7 cellular contexts compared by ENCODE assay signal in the genomic region with DNA sequence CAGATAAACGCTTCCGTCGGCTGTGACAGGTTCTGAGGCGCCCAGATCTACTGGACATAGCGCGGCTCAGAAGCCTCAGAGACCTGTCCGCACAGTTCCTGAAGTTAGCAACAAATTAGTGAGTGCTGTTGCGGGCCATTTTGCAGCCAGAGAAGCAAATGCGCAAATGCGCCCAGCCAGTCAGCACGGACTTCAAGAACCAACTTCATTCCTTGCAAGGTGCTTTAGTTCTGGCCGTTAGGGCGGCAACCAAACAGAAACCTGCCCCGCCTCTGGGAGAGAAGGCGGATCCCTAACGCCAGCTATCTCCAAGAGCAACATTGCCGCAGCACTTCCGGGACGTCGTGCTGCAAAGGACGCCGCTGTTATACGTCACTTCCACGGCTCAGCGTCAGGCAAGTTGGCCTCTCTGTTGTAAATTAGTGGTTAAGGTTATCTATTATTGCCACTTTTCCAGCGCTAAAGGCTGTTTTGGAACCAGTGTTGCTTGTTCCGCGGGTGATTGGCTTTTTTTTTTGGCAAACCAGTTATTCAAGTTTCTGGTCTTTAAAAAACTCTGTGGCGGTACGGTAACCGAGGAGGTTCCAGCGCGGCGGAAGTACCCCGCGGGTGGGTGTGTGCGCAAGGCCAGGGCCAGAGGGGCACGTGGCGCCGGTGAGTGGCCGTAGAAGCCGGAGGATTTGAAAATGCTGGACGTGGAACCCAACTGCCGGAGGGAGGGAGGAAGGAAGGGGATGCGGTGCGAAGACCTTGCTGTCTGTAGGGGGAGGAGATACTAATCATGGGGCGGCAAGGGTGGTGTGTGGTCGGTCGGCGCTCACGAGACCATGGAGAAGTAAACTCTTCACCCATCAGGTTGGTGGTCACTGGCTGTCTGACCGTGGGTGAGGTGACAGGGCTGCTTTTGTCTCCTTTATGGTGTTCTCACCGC. TPM values are rescaled to one million over a fixed set of nuclear protein-coding genes. Genes with fewer than 3 reads are reported as not detected.
A peak's percentile ranks its signal among the peaks of the same experiment; 100 is the strongest.
DNase-seq lines count a peak whose midpoint lies in the region; ATAC-seq and TF ChIP-seq lines count a peak whose summit lies in the region.

Gene GAR1, plus strand, starts transcription at position 612 of the 931 bp plus-strand sequence. CDS start 403 bp downstream, outside the sequence.

- no peaks in the 10 kb centered on the region for H3K9me2 ChIP-seq in hepatocyte (replicated peaks; ENCODE audit: insufficient read depth)

- H3K4me2 ChIP-seq in hepatocyte: peak within 1 kb of the TSS; percentile 80

- no peaks in the 10 kb centered on the region for H3K27me3 ChIP-seq in hepatocyte

- H3K4me3 ChIP-seq in astrocyte of the cerebellum (ENCODE audit: low read depth, low read length) (peak within 1 kb of the TSS; percentile 95), hepatocyte (peak within 1 kb of the TSS; percentile 41)

- TF ChIP-seq CTCF in astrocyte of the cerebellum (IDR thresholded peaks at IDR 0.05; ENCODE audit: low read depth, low read length, missing control alignments) (no peak), hepatocyte (IDR thresholded peaks at IDR 0.05; ENCODE audit: poor library complexity) (no peak)

- DNase-seq in NCI-H2029 (lab: John Stamatoyannopoulos, UW): peak; percentile 73
- DNase-seq in T-helper 22 cell (ENCODE audit: low read depth): peak; percentile 85
- peak; percentile 84 for DNase-seq in astrocyte of the cerebellum (ENCODE audit: low read depth)
- peak; percentile 95 for DNase-seq in hepatocyte (ENCODE audit: low spot score)
- peak; percentile 95 for DNase-seq in renal cortical epithelial cell (ENCODE audit: low read depth)

- under 1% methylated on average over 52 of the region's 53 CpGs for WGBS in hepatocyte (ENCODE audit: low lambda C conversion rate, missing lambda C conversion rate)

- TF ChIP-seq POLR2A in GM18505 (IDR thresholded peaks at IDR 0.05; ENCODE audit: borderline replicate concordance, extremely low read depth, insufficient read depth, insufficient read length): peak; percentile 65

- peaks cover 11% of the 10 kb centered on the region for H3K4me1 ChIP-seq in hepatocyte (ENCODE audit: insufficient read depth)

- no peaks in the 10 kb centered on the region for H3K36me3 ChIP-seq in hepatocyte (replicated peaks; ENCODE audit: insufficient read depth, low read depth)

- peak within 1 kb of the TSS; percentile 94 for H3K27ac ChIP-seq in hepatocyte

- H3K9me3 ChIP-seq in hepatocyte (ENCODE audit: low read depth): no peaks in the 10 kb centered on the region

- peaks cover 4% of the 10 kb centered on the region for H4K20me1 ChIP-seq in hepatocyte (ENCODE audit: insufficient read depth, poor library complexity, severe bottlenecking)

- in situ Hi-C loops in astrocyte of the cerebellum (cut with HindIII; ENCODE audit: low sequenced_read_pairs): no loop called here

- ATAC-seq in GM18505 (IDR thresholded peaks at IDR 0.05; ENCODE audit: unreplicated experiment) (peak; percentile 98), HG02973 (IDR thresholded peaks at IDR 0.05; ENCODE audit: unreplicated experiment) (peak; percentile 97)

- peak within 1 kb of the TSS; percentile 76 for H2AFZ ChIP-seq in hepatocyte

- H3K79me2 ChIP-seq in hepatocyte: peaks cover 40% of the 10 kb centered on the region

RNA-seq across cellular contexts. Expression of gene GAR1, which starts in this region (rescaled TPM):
- 7.5 and 10.2 TPM in 2 replicates for total RNA-seq in hepatocyte
- 30.2 and 39.8 TPM in 2 replicates for polyA plus RNA-seq in hepatocyte
- total RNA-seq in renal cortical epithelial cell: 3.0 and 5.6 TPM in 2 replicates

Comparison
In these comparisons a context has a peak if more than half of its experiments do, and no peak if none do; other contexts are left out.
1. Peak in every context shown above with its lines: DNase-seq, ATAC-seq, H3K4me3 ChIP-seq and H3K27ac ChIP-seq.